ENCODE assay signal across 11 cellular contexts in genomic region chr10:95787447-95787846, GRCh38. TPM values are rescaled to one million over a fixed set of nuclear protein-coding genes. Genes with fewer than 3 reads are reported as not detected.
"Had no signal": no experiment of that assay in that cellular context is flagged by ENCODE, and none has a peak within 500 bp of the region (broad histone marks: within the 10 kb centered on the region; RNA-seq: fewer than 3 reads in every experiment).

No MANE protein-coding gene starts in this region.

- H3K4me3 Mint-ChIP-seq: activated CD4-positive, alpha-beta T cell treated with anti-CD3 and anti-CD28 coated beads, Interleukin-2, amount 10 ng/mL, durations not matched to agents 7 days and 5 days; stimulated activated naive CD8-positive, alpha-beta T cell treated with anti-CD3 and anti-CD28 coated beads, Interleukin-15, amount 100 ng/mL, for 72 hours; WTC11 had no signal

- H3K4me1 Mint-ChIP-seq: WTC11 had no signal

- H3K27ac Mint-ChIP-seq: activated CD4-positive, alpha-beta T cell treated with anti-CD3 and anti-CD28 coated beads, Interleukin-2, amount 10 ng/mL, durations not matched to agents 7 days and 5 days; activated T-cell treated with anti-CD3 and anti-CD28 coated beads, Interleukin-2, amount 50 U/mL, for 72 hours; stimulated activated naive CD8-positive, alpha-beta T cell treated with anti-CD3 and anti-CD28 coated beads, Interleukin-15, amount 100 ng/mL, for 72 hours; WTC11 had no signal

- ATAC-seq: activated T-cell treated with anti-CD3 and anti-CD28 coated beads, Interleukin-2, amount 50 U/mL, for 72 hours; foreskin keratinocyte; stimulated activated naive CD8-positive, alpha-beta T cell treated with anti-CD3 and anti-CD28 coated beads, Interleukin-15, amount 100 ng/mL, for 72 hours; WTC11 had no signal

- H3K9me3 Mint-ChIP-seq: activated CD4-positive, alpha-beta T cell treated with anti-CD3 and anti-CD28 coated beads, Interleukin-2, amount 10 ng/mL, durations not matched to agents 7 days and 5 days; activated T-cell treated with anti-CD3 and anti-CD28 coated beads, Interleukin-2, amount 50 U/mL, for 72 hours; stimulated activated naive CD8-positive, alpha-beta T cell treated with anti-CD3 and anti-CD28 coated beads, Interleukin-15, amount 100 ng/mL, for 72 hours; WTC11 had no signal

- DNase-seq: activated CD4-positive, alpha-beta T cell treated with anti-CD3 and anti-CD28 coated beads, Interleukin-2, amount 10 ng/mL, durations not matched to agents 7 days and 5 days; activated naive CD4-positive, alpha-beta T cell treated with Interleukin-2 at 50 U/mL for 16 hours; activated T-cell treated with anti-CD3 and anti-CD28 coated beads, Interleukin-2, amount 50 U/mL, for 72 hours; adrenal gland; foreskin keratinocyte; head of caudate nucleus; ovary; stimulated activated CD4-positive, alpha-beta T cell treated with anti-CD3 and anti-CD28 coated beads, Interleukin-12 subunit alpha, Interleukin-12 subunit beta, amount 100 ng/mL, for 4 hours; stimulated activated naive CD8-positive, alpha-beta T cell treated with anti-CD3 and anti-CD28 coated beads, Interleukin-15, amount 100 ng/mL, for 72 hours; testis had no signal

- H3K36me3 Mint-ChIP-seq: WTC11 had no signal

RNA-seq across cellular contexts. Expression of gene ENTPD1, which starts 31.5 kb away (rescaled TPM):
- total RNA-seq: foreskin keratinocyte had no signal
